ENCODE assay signal across 19 cellular contexts in genomic region chr3:89300976-89301375, GRCh38.
DNase-seq lines count a peak whose midpoint lies in the region; ATAC-seq, FAIRE-seq and TF ChIP-seq lines count a peak whose summit lies in the region.
"Had no signal": no experiment of that assay in that cellular context is flagged by ENCODE, and none has a peak within 500 bp of the region (broad histone marks: within the 10 kb centered on the region; RNA-seq: fewer than 3 reads in every experiment).

No MANE protein-coding gene starts in this region.

- no peaks in the 10 kb centered on the region for H3K9me3 ChIP-seq in BLaER1
- H3K9me3 ChIP-seq in astrocyte (ENCODE audit: insufficient read depth, low read depth, low read length) = no peaks in the 10 kb centered on the region
- no peaks in the 10 kb centered on the region for H3K9me3 ChIP-seq in sigmoid colon
- H3K9me3 ChIP-seq: Caco-2, HAP-1, MG63 had no signal

- H3K4me1 ChIP-seq in BLaER1 (peaks cover 30% of the 10 kb centered on the region), astrocyte (ENCODE audit: insufficient read depth, low read length) (peaks cover 6% of the 10 kb centered on the region), sigmoid colon (no peaks in the 10 kb centered on the region)
- H3K4me1 ChIP-seq: Caco-2, HAP-1 had no signal

- peak; percentile 2 for DNase-seq in HT1080 (ENCODE audit: low read depth)
- DNase-seq in astrocyte (ENCODE audit: low read depth) = peak; percentile 17
- peak; percentile 25 for DNase-seq in skeletal muscle cell (ENCODE audit: low read depth)
- no peak for DNase-seq in HT-29 (ENCODE audit: low spot score)
- no peak for DNase-seq in D721Med (ENCODE audit: insufficient read length, low spot score)
- no peak for DNase-seq in sigmoid colon
- no peak for DNase-seq in activated T-cell treated with anti-CD3 and anti-CD28 coated beads, Interleukin-2, amount 50 U/mL, for 4 hours
- DNase-seq: Caco-2, DMS79, KG1, MG63, NCI-H1105, NCI-H1694 treated with DMSO at 0.1 percent for 48 hours, NCI-H446, T-helper 1 cell had no signal

- H3K4me2 ChIP-seq in BLaER1 (peak overlapping the region; percentile 44), astrocyte (ENCODE audit: low read length) (peak overlapping the region; percentile 68)

- H3K27me3 ChIP-seq in BLaER1 (no peaks in the 10 kb centered on the region), astrocyte (ENCODE audit: insufficient read depth, low read length) (no peaks in the 10 kb centered on the region), sigmoid colon (no peaks in the 10 kb centered on the region)
- H3K27me3 ChIP-seq: MG63 had no signal

- no peak for TF ChIP-seq EP300 in sigmoid colon (IDR thresholded peaks at IDR 0.05)

- H3K4me1 Mint-ChIP-seq in astrocyte (ENCODE audit: low read depth, unreplicated experiment) = peaks cover 6% of the 10 kb centered on the region
- H3K4me1 Mint-ChIP-seq in activated T-cell treated with anti-CD3 and anti-CD28 coated beads, Interleukin-2, amount 50 U/mL, for 4 hours (ENCODE audit: low read depth) = no peaks in the 10 kb centered on the region

- no peak overlapping the region for H3K27ac ChIP-seq in BLaER1
- H3K27ac ChIP-seq in astrocyte (ENCODE audit: low read depth, low read length) = no peak overlapping the region
- no peak overlapping the region for H3K27ac ChIP-seq in sigmoid colon
- H3K27ac ChIP-seq: C4-2B had no signal

- H3K27ac Mint-ChIP-seq in astrocyte (ENCODE audit: unreplicated experiment) = no peak overlapping the region

- no peak overlapping the region for H3K4me3 Mint-ChIP-seq in astrocyte (ENCODE audit: unreplicated experiment)
- no peak overlapping the region for H3K4me3 Mint-ChIP-seq in activated T-cell treated with anti-CD3 and anti-CD28 coated beads, Interleukin-2, amount 50 U/mL, for 4 hours

- no peaks in the 10 kb centered on the region for H3K27me3 Mint-ChIP-seq in astrocyte (ENCODE audit: low read depth, unreplicated experiment)
- no peaks in the 10 kb centered on the region for H3K27me3 Mint-ChIP-seq in activated T-cell treated with anti-CD3 and anti-CD28 coated beads, Interleukin-2, amount 50 U/mL, for 4 hours (ENCODE audit: low read depth)

- FAIRE-seq in astrocyte (lab: Jason Lieb, UNC) (peak; percentile 60), D721Med (lab: Jason Lieb, UNC) (no peak)
- FAIRE-seq: G401.6 had no signal

- no peak for ATAC-seq in activated T-cell treated with anti-CD3 and anti-CD28 coated beads, Interleukin-2, amount 50 U/mL, for 4 hours

- TF ChIP-seq CTCF in astrocyte (IDR thresholded peaks at IDR 0.05; ENCODE audit: insufficient read depth, low read depth, low read length) (no peak), D721Med (IDR thresholded peaks at IDR 0.05; ENCODE audit: insufficient read depth, missing control alignments) (no peak), sigmoid colon (IDR thresholded peaks at IDR 0.05) (no peak)

- H2AFZ ChIP-seq in astrocyte (ENCODE audit: low read depth, low read length) = peak overlapping the region; percentile 2

- H3K9ac ChIP-seq in BLaER1 (no peak overlapping the region), astrocyte (ENCODE audit: low read length) (no peak overlapping the region)

- intact Hi-C loops in sigmoid colon (cut with DNase I) = no loop called here

- H4K20me1 ChIP-seq in BLaER1 = peaks cover 49% of the 10 kb centered on the region; the same call in 1 of the 2 replicates
- H4K20me1 ChIP-seq in astrocyte (ENCODE audit: insufficient read depth, low read length) = no peaks in the 10 kb centered on the region

- no peaks in the 10 kb centered on the region for H3K9me3 Mint-ChIP-seq in astrocyte (ENCODE audit: unreplicated experiment)
- peaks cover 15% of the 10 kb centered on the region for H3K9me3 Mint-ChIP-seq in activated T-cell treated with anti-CD3 and anti-CD28 coated beads, Interleukin-2, amount 50 U/mL, for 4 hours

- TF ChIP-seq POLR2A in sigmoid colon (IDR thresholded peaks at IDR 0.05) = no peak

- H3K79me2 ChIP-seq in astrocyte (ENCODE audit: insufficient read depth, low read length) = no peaks in the 10 kb centered on the region

- no peak overlapping the region for H3K4me3 ChIP-seq in BLaER1
- no peak overlapping the region for H3K4me3 ChIP-seq in astrocyte (ENCODE audit: insufficient read depth, low read depth, low read length)
- no peak overlapping the region for H3K4me3 ChIP-seq in skeletal muscle cell (ENCODE audit: low read depth, low read length)
- no peak overlapping the region for H3K4me3 ChIP-seq in sigmoid colon
- H3K4me3 ChIP-seq: HAP-1, MG63 had no signal

- 22 to 47% methylated on average over 2 of the region's 2 CpGs for WGBS in sigmoid colon, 2 donors

- no peaks in the 10 kb centered on the region for H3K36me3 Mint-ChIP-seq in astrocyte (ENCODE audit: low read depth, unreplicated experiment)
- H3K36me3 Mint-ChIP-seq in activated T-cell treated with anti-CD3 and anti-CD28 coated beads, Interleukin-2, amount 50 U/mL, for 4 hours (ENCODE audit: insufficient read depth) = no peaks in the 10 kb centered on the region

- H3K36me3 ChIP-seq in BLaER1 = peaks cover 12% of the 10 kb centered on the region; the same call in 1 of the 2 replicates
- H3K36me3 ChIP-seq in astrocyte (ENCODE audit: insufficient read depth, low read length) = no peaks in the 10 kb centered on the region
- H3K36me3 ChIP-seq in sigmoid colon = no peaks in the 10 kb centered on the region
- H3K36me3 ChIP-seq: HAP-1, MG63 had no signal

Comparison
In these comparisons a context has a peak if more than half of its experiments do, and no peak if none do; other contexts are left out.
1. DNase-seq: peak in HT1080 (single experiment), astrocyte (single experiment) and skeletal muscle cell (single experiment); none in HT-29 (single experiment), D721Med (single experiment), sigmoid colon (single experiment) and activated T-cell treated with anti-CD3 and anti-CD28 coated beads, Interleukin-2, amount 50 U/mL, for 4 hours (single experiment).